In the genomic region with DNA sequence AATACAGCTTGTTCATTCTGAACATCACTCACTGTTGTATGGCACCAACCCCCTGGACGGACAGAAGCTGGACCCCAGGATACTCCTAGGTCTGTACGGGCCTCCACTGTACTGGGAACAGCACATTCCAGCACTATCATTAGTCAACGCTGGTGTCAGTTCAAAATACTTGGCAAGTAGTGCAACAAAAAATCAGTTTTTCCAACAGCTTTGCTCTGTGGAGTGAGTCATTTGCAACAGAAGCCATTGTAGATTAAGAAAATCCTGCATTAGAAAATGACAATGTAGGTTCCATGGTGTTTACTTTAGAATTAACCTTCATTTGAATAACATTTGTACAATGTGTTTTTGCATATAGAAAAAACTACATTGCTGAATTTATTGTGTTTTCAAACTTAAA, we compare ENCODE assay signal across 17 cellular contexts.
DNase-seq lines count a peak whose midpoint lies in the region; FAIRE-seq and TF ChIP-seq lines count a peak whose summit lies in the region.
"Had no signal": no experiment of that assay in that cellular context is flagged by ENCODE, and none has a peak within 500 bp of the region (broad histone marks: within the 10 kb centered on the region; RNA-seq: fewer than 3 reads in every experiment).

No MANE protein-coding gene starts in this region.

- H3K36me3 ChIP-seq in MG63, result no peaks in the 10 kb centered on the region
- no peaks in the 10 kb centered on the region for H3K36me3 ChIP-seq in endothelial cell of umbilical vein (ENCODE audit: control insufficient read depth in 2 of 2, extremely low read depth in 1 of 2, insufficient read depth in 2 of 2, low read length in 2 of 2)
- H3K36me3 ChIP-seq in neuronal stem cell (replicated peaks in 1 of 2; ENCODE audit: control insufficient read depth in 2 of 2, insufficient read depth in 2 of 2, low read length in 2 of 2), result no peaks in the 10 kb centered on the region
- H3K36me3 ChIP-seq: BLaER1 treated with 17β-estradiol and CSF1 and Interleukin-3, amounts not matched to agents 10 nM and 100 nM had no signal

- H3K23ac ChIP-seq in neuronal stem cell (ENCODE audit: low read depth, low read length, poor library complexity), result no peak overlapping the region

- no peak overlapping the region for H2AK5ac ChIP-seq in neuronal stem cell (ENCODE audit: low read depth, low read length)

- no peaks in the 10 kb centered on the region for H3K79me1 ChIP-seq in neuronal stem cell (ENCODE audit: low read depth, low read length)

- H3K27me3 ChIP-seq in MG63 (no peaks in the 10 kb centered on the region), endothelial cell of umbilical vein (ENCODE audit: control insufficient read depth in 2 of 2, insufficient read depth in 2 of 2, low read length in 2 of 2) (no peaks in the 10 kb centered on the region), neuronal stem cell (ENCODE audit: control insufficient read depth in 3 of 3, insufficient read depth in 3 of 3, low read depth in 1 of 3, low read length in 3 of 3) (no peaks in the 10 kb centered on the region)
- H3K27me3 ChIP-seq: BLaER1 treated with 17β-estradiol and CSF1 and Interleukin-3, amounts not matched to agents 10 nM and 100 nM had no signal

- no peak overlapping the region for H3K9ac ChIP-seq in endothelial cell of umbilical vein (replicated peaks; ENCODE audit: extremely low read depth, insufficient read depth, low read length)
- H3K9ac ChIP-seq in neuronal stem cell (ENCODE audit: low read depth, low read length, poor library complexity), result no peak overlapping the region
- H3K9ac ChIP-seq: BLaER1 treated with 17β-estradiol and CSF1 and Interleukin-3, amounts not matched to agents 10 nM and 100 nM had no signal

- no peaks in the 10 kb centered on the region for H3K9me1 ChIP-seq in endothelial cell of umbilical vein (replicated peaks; ENCODE audit: control insufficient read depth, extremely low read depth, insufficient read depth, low read length)

- no peaks in the 10 kb centered on the region for H3K4me1 ChIP-seq in endothelial cell of umbilical vein (ENCODE audit: control insufficient read depth, extremely low read depth, insufficient read depth, low read length)
- H3K4me1 ChIP-seq in neuronal stem cell (ENCODE audit: control insufficient read depth in 2 of 2, insufficient read depth in 1 of 2, low read depth in 1 of 2, low read length in 2 of 2), result peaks cover 0 to 2% of the 10 kb centered on the region in 2 donors
- H3K4me1 ChIP-seq: BLaER1 treated with 17β-estradiol and CSF1 and Interleukin-3, amounts not matched to agents 10 nM and 100 nM had no signal

- H3K27ac ChIP-seq in endothelial cell of umbilical vein (ENCODE audit: insufficient read depth, low read depth, low read length) (no peak overlapping the region), neuronal stem cell (replicated peaks; ENCODE audit: low read length) (no peak overlapping the region)
- H3K27ac ChIP-seq: BLaER1 treated with 17β-estradiol and CSF1 and Interleukin-3, amounts not matched to agents 10 nM and 100 nM had no signal

- H2BK120ac ChIP-seq in neuronal stem cell (ENCODE audit: low read depth, low read length), result no peak overlapping the region

- no peak overlapping the region for H2BK12ac ChIP-seq in neuronal stem cell (ENCODE audit: low read length)

- H3K79me2 ChIP-seq in endothelial cell of umbilical vein (ENCODE audit: control insufficient read depth, insufficient read depth, low read length), result no peaks in the 10 kb centered on the region

- WGBS in neuronal stem cell (ENCODE audit: extremely low coverage in 2 of 2, insufficient read length in 2 of 2, insufficient replicate concordance in 1 of 2), 2 donors, result no CpG with 5 or more reads among the region's 3 CpGs

- DNase-seq in DMS114 treated with DMSO at 0.1 percent for 48 hours (lab: John Stamatoyannopoulos, UW; ENCODE audit: unreplicated experiment) (peak; percentile 60), MG63 (peak; percentile 48), endothelial cell of umbilical vein (ENCODE audit: low read depth, low spot score) (peak; percentile 54), neuronal stem cell (ENCODE audit: low spot score) (no peak), D341Med (ENCODE audit: low spot score) (no peak), RPMI8226 (no peak), CD1c-positive myeloid dendritic cell (ENCODE audit: extremely low spot score) (no peak), NCI-H1092 (lab: John Stamatoyannopoulos, UW) (no peak)
- DNase-seq: activated naive CD4-positive, alpha-beta T cell treated with anti-CD3 and anti-CD28 coated beads for 36 hours; cortex of kidney; foreskin melanocyte; mucosa of descending colon; NCI-H1105; NCI-H510A treated with DMSO at 0.1 percent for 48 hours; stimulated activated CD4-positive, alpha-beta T cell treated with anti-CD3 and anti-CD28 coated beads, Interleukin-4, amount 100 ng/mL, for 4 hours; stimulated activated naive B cell treated with anti-CD40 and anti-IgM and Interleukin-4, amounts not matched to agents 10 μg/mL and 1 μg/mL and 100 μg/mL, for 72 hours had no signal

- BruUV-seq in endothelial cell of umbilical vein (replicated peaks; lab: Mats Ljungman, UMichigan), result no TSS peak

- H3K14ac ChIP-seq in neuronal stem cell (ENCODE audit: low read length), result no peak overlapping the region

- no peak for FAIRE-seq in endothelial cell of umbilical vein (lab: Jason Lieb, UNC)

- no peak overlapping the region for H2BK5ac ChIP-seq in neuronal stem cell (ENCODE audit: low read length)

- H3K9me3 ChIP-seq in MG63, result no peaks in the 10 kb centered on the region
- no peaks in the 10 kb centered on the region for H3K9me3 ChIP-seq in endothelial cell of umbilical vein (replicated peaks; ENCODE audit: control insufficient read depth, insufficient read depth, low read length)
- H3K9me3 ChIP-seq in neuronal stem cell (replicated peaks in 1 of 2; ENCODE audit: control insufficient read depth in 2 of 2, insufficient read depth in 1 of 2, low read depth in 1 of 2, low read length in 2 of 2), result no peaks in the 10 kb centered on the region
- H3K9me3 ChIP-seq: BLaER1 treated with 17β-estradiol and CSF1 and Interleukin-3, amounts not matched to agents 10 nM and 100 nM; mucosa of descending colon had no signal

- H3K4me2 ChIP-seq in endothelial cell of umbilical vein (ENCODE audit: insufficient read depth, low read length), result no peak overlapping the region
- H3K4me2 ChIP-seq in neuronal stem cell (ENCODE audit: insufficient read depth, low read length, poor library complexity, severe bottlenecking), result no peak overlapping the region
- H3K4me2 ChIP-seq: BLaER1 treated with 17β-estradiol and CSF1 and Interleukin-3, amounts not matched to agents 10 nM and 100 nM had no signal

- H3K4me3 ChIP-seq in MG63, result no peak overlapping the region
- H3K4me3 ChIP-seq in endothelial cell of umbilical vein (replicated peaks in 1 of 3; ENCODE audit: insufficient read depth in 1 of 3, low read depth in 1 of 3, low read length in 3 of 3), result no peak overlapping the region
- no peak overlapping the region for H3K4me3 ChIP-seq in neuronal stem cell (ENCODE audit: low read length in 2 of 2)
- H3K4me3 ChIP-seq: BLaER1 treated with 17β-estradiol and CSF1 and Interleukin-3, amounts not matched to agents 10 nM and 100 nM; mucosa of descending colon had no signal

- no peak overlapping the region for H4K8ac ChIP-seq in neuronal stem cell (ENCODE audit: low read depth, low read length)

- H2AFZ ChIP-seq in endothelial cell of umbilical vein (ENCODE audit: low read depth, low read length) (no peak overlapping the region), neuronal stem cell (ENCODE audit: low read length) (peak overlapping the region; percentile 9)

- no peak overlapping the region for H2BK15ac ChIP-seq in neuronal stem cell (ENCODE audit: low read length)

- no peaks in the 10 kb centered on the region for H4K20me1 ChIP-seq in endothelial cell of umbilical vein (replicated peaks; ENCODE audit: control insufficient read depth, extremely low read depth, insufficient read depth, low read length)
- H4K20me1 ChIP-seq: BLaER1 treated with 17β-estradiol and CSF1 and Interleukin-3, amounts not matched to agents 10 nM and 100 nM had no signal

- dilution Hi-C loops in endothelial cell of umbilical vein (cut with MboI; ENCODE audit: extremely low pct_ligation_motif_present, low sequenced_read_pairs), result no loop called here

- H3K18ac ChIP-seq in neuronal stem cell (ENCODE audit: low read length), result no peak overlapping the region

- no peak overlapping the region for H4K91ac ChIP-seq in neuronal stem cell (ENCODE audit: low read depth, low read length, poor library complexity)

- CTCF ChIA-PET in endothelial cell of umbilical vein (lab: Charles Lee), result no interaction called here

- H3K4ac ChIP-seq in neuronal stem cell (ENCODE audit: low read length), result no peak overlapping the region

- POLR2A ChIA-PET in endothelial cell of umbilical vein (lab: Charles Lee), result no interaction called here

- no peak for TF ChIP-seq CTCF in endothelial cell of umbilical vein (IDR thresholded peaks at IDR 0.05; ENCODE audit: extremely low read depth in 1 of 2, insufficient read depth in 1 of 2, low read depth in 1 of 2, low read length in 2 of 2)

- TF ChIP-seq POLR2A in endothelial cell of umbilical vein (IDR thresholded peaks at IDR 0.05; ENCODE audit: low read depth, low read length), result no peak

- intact Hi-C loops in endothelial cell of umbilical vein (cut with micrococcal nuclease), result no loop called here

TF ChIP-seq in endothelial cell of umbilical vein, 7 proteins besides CTCF, POLR2A, EP300 and RAD21:
- TF ChIP-seq JUN (IDR thresholded peaks at IDR 0.05; ENCODE audit: borderline replicate concordance, insufficient read depth, insufficient read length, low read depth), result no peak
- TF ChIP-seq GATA2 (IDR thresholded peaks at IDR 0.05; ENCODE audit: insufficient read depth, insufficient read length, low read depth, low read length), result no peak
- TF ChIP-seq FOS (IDR thresholded peaks at IDR 0.05; ENCODE audit: borderline replicate concordance, insufficient read depth, low read length), result peak; percentile 11
- no peak for TF ChIP-seq POLR2AphosphoS5 (IDR thresholded peaks at IDR 0.05; ENCODE audit: insufficient read depth, low read depth, low read length)
- no peak for TF ChIP-seq EZH2 (IDR thresholded peaks at IDR 0.05; ENCODE audit: borderline replicate concordance, low read depth, low read length, severe bottlenecking)
- TF ChIP-seq MAX (IDR thresholded peaks at IDR 0.05; ENCODE audit: insufficient read depth, insufficient read length), result no peak
- TF ChIP-seq MYC (IDR thresholded peaks at IDR 0.05; ENCODE audit: low read depth, low read length), result no peak

Comparison
In these comparisons a context has a peak if more than half of its experiments do, and no peak if none do; other contexts are left out.
1. DNase-seq: peak in DMS114 treated with DMSO at 0.1 percent for 48 hours (single experiment), MG63 (single experiment) and endothelial cell of umbilical vein (single experiment); none in neuronal stem cell (single experiment), D341Med (single experiment), RPMI8226 (single experiment), CD1c-positive myeloid dendritic cell (single experiment) and NCI-H1092 (single experiment).